ENCODE assay signal across 21 cellular contexts in the genomic region with DNA sequence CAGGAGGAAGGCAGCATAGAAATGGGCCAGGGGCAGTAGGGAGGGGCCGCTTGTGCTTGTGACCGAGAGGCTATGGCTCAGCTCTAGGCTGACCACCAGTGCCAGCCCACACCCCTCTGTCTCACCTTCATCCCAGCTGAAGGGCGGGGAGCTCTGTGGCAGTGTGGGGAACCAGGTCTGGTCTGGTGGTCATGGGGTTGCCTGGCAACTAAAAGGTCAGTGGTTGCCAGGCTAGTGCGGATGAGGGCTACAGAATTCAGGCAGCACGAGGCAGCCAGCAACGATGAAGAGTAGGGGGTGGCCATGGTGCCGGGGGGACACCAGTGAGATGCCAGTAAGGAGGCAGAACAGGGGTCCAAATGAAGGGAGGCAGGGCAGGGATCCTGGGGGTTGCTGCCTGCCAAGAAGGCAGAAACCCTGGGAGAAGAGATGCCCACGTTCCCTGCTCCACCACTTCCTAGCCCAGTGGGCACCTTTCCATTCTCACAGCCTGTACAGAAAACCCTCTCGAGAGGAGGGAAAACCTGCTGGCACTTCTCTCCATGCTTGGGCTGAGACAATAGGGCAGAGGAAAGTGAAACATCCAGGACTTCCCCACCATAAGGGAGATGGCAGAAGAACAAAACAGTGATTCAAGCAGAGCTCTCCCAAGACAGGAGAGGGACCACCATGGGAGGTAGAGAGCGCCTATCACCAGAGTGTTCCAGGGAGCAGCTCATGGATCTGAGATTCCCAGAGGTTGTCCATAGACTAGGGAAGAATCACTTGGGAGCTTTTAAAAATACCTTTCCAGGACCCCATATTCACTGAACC. TPM values are rescaled to one million over a fixed set of nuclear protein-coding genes. Genes with fewer than 3 reads are reported as not detected.
DNase-seq lines count a peak whose midpoint lies in the region; ATAC-seq lines count a peak whose summit lies in the region.
"Had no signal": no experiment of that assay in that cellular context is flagged by ENCODE, and none has a peak within 500 bp of the region (broad histone marks: within the 10 kb centered on the region; RNA-seq: fewer than 3 reads in every experiment).

No MANE protein-coding gene starts in this region.

- no peak overlapping the region for H3K27ac Mint-ChIP-seq in effector memory CD8-positive, alpha-beta T cell
- H3K27ac Mint-ChIP-seq: CD8-positive, alpha-beta T cell had no signal

- in situ Hi-C loops in G401 (cut with HindIII; ENCODE audit: low sequenced_read_pairs), result no loop called here

- H3K36me3 Mint-ChIP-seq in effector memory CD8-positive, alpha-beta T cell (ENCODE audit: insufficient read depth), result peaks cover 4% of the 10 kb centered on the region
- H3K36me3 Mint-ChIP-seq: CD8-positive, alpha-beta T cell had no signal

- H3K27me3 Mint-ChIP-seq in effector memory CD8-positive, alpha-beta T cell, result peaks cover 94 to 96% of the 10 kb centered on the region in 2 donors

- no peaks in the 10 kb centered on the region for H3K9me3 Mint-ChIP-seq in effector memory CD8-positive, alpha-beta T cell
- H3K9me3 Mint-ChIP-seq: CD8-positive, alpha-beta T cell had no signal

- DNase-seq in G401 (ENCODE audit: low spot score) (peak; percentile 90), caudate nucleus (lab: John Stamatoyannopoulos, UW) (peak in 2 of 61 donors; percentile 12 to 79), substantia nigra (lab: John Stamatoyannopoulos, UW) (peak in 2 of 49 donors; percentile 19 to 70)
- no peak for DNase-seq in effector memory CD8-positive, alpha-beta T cell
- DNase-seq in activated CD4-positive, alpha-beta T cell treated with anti-CD3 and anti-CD28 coated beads for 4 hours, result no peak
- DNase-seq: Calu3; CD8-positive, alpha-beta T cell; DMS53; EL; GOT3; MV-4-11; NCI-H1417; NCI-H187; NCI-H2107; NCI-H510A; PC-9; SJCRH30 had no signal

- H3K27ac ChIP-seq in caudate nucleus (ENCODE audit: low read depth, low read length) (peak overlapping the region; percentile 96), layer of hippocampus (ENCODE audit: low read depth, low read length) (peak overlapping the region; percentile 98), substantia nigra (ENCODE audit: low read depth, low read length, poor library complexity, severe bottlenecking) (peak overlapping the region; percentile 100)
- H3K27ac ChIP-seq: A549, KMS-11, PC-9, SJCRH30 had no signal

- no peak overlapping the region for H3K4me3 Mint-ChIP-seq in effector memory CD8-positive, alpha-beta T cell
- H3K4me3 Mint-ChIP-seq: CD8-positive, alpha-beta T cell had no signal

- peaks cover 6 to 13% of the 10 kb centered on the region in 2 donors for H3K4me1 Mint-ChIP-seq in effector memory CD8-positive, alpha-beta T cell (ENCODE audit: low read depth in 2 of 2)

- H3K27me3 ChIP-seq in layer of hippocampus (ENCODE audit: control insufficient read depth, insufficient read depth, low read length), result peaks cover 9% of the 10 kb centered on the region

- ATAC-seq in HG03457 (IDR thresholded peaks at IDR 0.05; ENCODE audit: unreplicated experiment), result no peak
- no peak for ATAC-seq in effector memory CD8-positive, alpha-beta T cell (replicated peaks)
- ATAC-seq: A549; CD8-positive, alpha-beta T cell had no signal

RNA-seq across cellular contexts. Expression of a gene that starts 39.7 kb away (rescaled TPM):
- total RNA-seq in G401 (2014; rRNA removed; shearing (Covaris generic)), result 8.9 and 12.4 TPM in 2 replicates
